In genomic region chr6:44049163-44049988, GRCh38 we compare ENCODE assay signal across 10 cellular contexts.
DNase-seq lines count a peak whose midpoint lies in the region; ATAC-seq and TF ChIP-seq lines count a peak whose summit lies in the region.
"Had no signal": no experiment of that assay in that cellular context is flagged by ENCODE, and none has a peak within 500 bp of the region (broad histone marks: within the 10 kb centered on the region; RNA-seq: fewer than 3 reads in every experiment).

No MANE protein-coding gene starts in this region.

- H3K36me3 ChIP-seq in KMS-11 (ENCODE audit: insufficient read depth) (no peaks in the 10 kb centered on the region), esophagus (ENCODE audit: control insufficient read depth in 2 of 2, insufficient read depth in 2 of 2, low read length in 1 of 2) (no peaks in the 10 kb centered on the region), skeletal muscle tissue (ENCODE audit: control insufficient read depth in 3 of 3, insufficient read depth in 3 of 3, low read length in 3 of 3) (no peaks in the 10 kb centered on the region), endodermal cell (ENCODE audit: control insufficient read depth, insufficient read depth, low read length) (no peaks in the 10 kb centered on the region)
- H3K36me3 ChIP-seq: thoracic aorta had no signal

- ATAC-seq in GM18868 (IDR thresholded peaks at IDR 0.05; ENCODE audit: unreplicated experiment): peak; percentile 82

- H2AFZ ChIP-seq in KMS-11 (ENCODE audit: low read depth): peak overlapping the region; percentile 52

- no peaks in the 10 kb centered on the region for H3K9me3 Mint-ChIP-seq in endodermal cell
- H3K9me3 Mint-ChIP-seq: nephron had no signal

- no peak overlapping the region for H3K27ac Mint-ChIP-seq in endodermal cell

- H3K4me2 ChIP-seq in KMS-11: peak overlapping the region; percentile 63

- TF ChIP-seq CTCF in KMS-11 (conservative IDR thresholded peaks at IDR 0.05; ENCODE audit: low read depth, low read length) (no peak), endodermal cell (conservative IDR thresholded peaks at IDR 0.05) (no peak)

- WGBS in esophagus, 2 donors: 39 to 47% methylated on average over 6 of the region's 6 CpGs
- WGBS in endodermal cell (ENCODE audit: insufficient coverage in 1 of 2, insufficient read length in 1 of 2), 2 experiments: 95 to 96% methylated on average over 5 to 6 of the region's 6 CpGs

- H3K9me3 ChIP-seq in esophagus (ENCODE audit: control insufficient read depth in 2 of 2, insufficient read depth in 1 of 2, low read depth in 1 of 2, low read length in 1 of 2) (no peaks in the 10 kb centered on the region), skeletal muscle tissue (ENCODE audit: control insufficient read depth in 3 of 3, low read length in 3 of 3) (no peaks in the 10 kb centered on the region), endodermal cell (ENCODE audit: control insufficient read depth, low read length) (no peaks in the 10 kb centered on the region)
- H3K9me3 ChIP-seq: thoracic aorta had no signal

- H3K9ac ChIP-seq in KMS-11 (peak overlapping the region; percentile 31; the same call in 1 of the 2 replicates), skeletal muscle tissue (ENCODE audit: low read depth in 1 of 3, low read length in 3 of 3) (peak overlapping the region in 1 of 3 donors; percentile 40), endodermal cell (ENCODE audit: extremely low read depth, low read length, poor library complexity, severe bottlenecking) (no peak overlapping the region)

- no peaks in the 10 kb centered on the region for H3K36me3 Mint-ChIP-seq in endodermal cell (ENCODE audit: low read depth)

- peaks cover 62% of the 10 kb centered on the region for H3K4me1 ChIP-seq in KMS-11 (ENCODE audit: low read depth, poor library complexity, severe bottlenecking)
- H3K4me1 ChIP-seq in esophagus (ENCODE audit: control insufficient read depth in 2 of 2, insufficient read depth in 2 of 2, low read length in 1 of 2): peaks cover 3 to 46% of the 10 kb centered on the region in 2 donors
- peaks cover 29 to 67% (median 50%) of the 10 kb centered on the region in 3 donors for H3K4me1 ChIP-seq in skeletal muscle tissue (ENCODE audit: control insufficient read depth in 3 of 3, insufficient read depth in 3 of 3, low read length in 3 of 3)
- H3K4me1 ChIP-seq in endodermal cell (ENCODE audit: control insufficient read depth, insufficient read depth, low read length): peaks cover 7% of the 10 kb centered on the region

- H3K27ac ChIP-seq in KMS-11 (peak overlapping the region; percentile 80), esophagus (ENCODE audit: low read depth in 2 of 2, low read length in 1 of 2) (peak overlapping the region; percentile 50 to 76), skeletal muscle tissue (ENCODE audit: low read depth, low read length) (peak overlapping the region; percentile 1), endodermal cell (ENCODE audit: low read depth, low read length) (no peak overlapping the region)

- no peaks in the 10 kb centered on the region for H3K79me2 ChIP-seq in KMS-11 (ENCODE audit: insufficient read depth, low read depth)

- H3K27me3 Mint-ChIP-seq in endodermal cell (ENCODE audit: insufficient read depth): peaks cover 3% of the 10 kb centered on the region

- no peaks in the 10 kb centered on the region for H4K20me1 ChIP-seq in KMS-11 (ENCODE audit: insufficient read depth)

- H3K27me3 ChIP-seq in KMS-11 (ENCODE audit: insufficient read depth, low read depth) (no peaks in the 10 kb centered on the region), esophagus (ENCODE audit: control insufficient read depth in 1 of 2, insufficient read depth in 2 of 2, low read length in 2 of 2) (no peaks in the 10 kb centered on the region), skeletal muscle tissue (ENCODE audit: control insufficient read depth in 3 of 3, insufficient read depth in 3 of 3, low read length in 3 of 3) (no peaks in the 10 kb centered on the region), endodermal cell (ENCODE audit: control insufficient read depth, insufficient read depth, low read length, poor library complexity, severe bottlenecking) (no peaks in the 10 kb centered on the region)

- no peak for DNase-seq in amygdala (lab: John Stamatoyannopoulos, UW)
- no peak for DNase-seq in endodermal cell
- DNase-seq in NCI-H128 (lab: John Stamatoyannopoulos, UW; ENCODE audit: unreplicated experiment): no peak
- DNase-seq in activated naive CD4-positive, alpha-beta T cell treated with Interleukin-2 at 50 U/mL for 16 hours: no peak

- H3K4me1 Mint-ChIP-seq in endodermal cell: peaks cover 19% of the 10 kb centered on the region

- no peak overlapping the region for H3K4me3 Mint-ChIP-seq in endodermal cell

- H3K4me3 ChIP-seq in KMS-11 (IDR thresholded peaks at IDR 0.05; ENCODE audit: insufficient read depth, low read depth, low read length): no peak overlapping the region
- H3K4me3 ChIP-seq in esophagus (ENCODE audit: low read depth in 1 of 2, low read length in 2 of 2): no peak overlapping the region
- no peak overlapping the region for H3K4me3 ChIP-seq in skeletal muscle tissue (ENCODE audit: low read length in 3 of 3)
- H3K4me3 ChIP-seq in endodermal cell (ENCODE audit: low read length): no peak overlapping the region
- H3K4me3 ChIP-seq: thoracic aorta had no signal
